21 cellular contexts compared by ENCODE assay signal in the genomic region with DNA sequence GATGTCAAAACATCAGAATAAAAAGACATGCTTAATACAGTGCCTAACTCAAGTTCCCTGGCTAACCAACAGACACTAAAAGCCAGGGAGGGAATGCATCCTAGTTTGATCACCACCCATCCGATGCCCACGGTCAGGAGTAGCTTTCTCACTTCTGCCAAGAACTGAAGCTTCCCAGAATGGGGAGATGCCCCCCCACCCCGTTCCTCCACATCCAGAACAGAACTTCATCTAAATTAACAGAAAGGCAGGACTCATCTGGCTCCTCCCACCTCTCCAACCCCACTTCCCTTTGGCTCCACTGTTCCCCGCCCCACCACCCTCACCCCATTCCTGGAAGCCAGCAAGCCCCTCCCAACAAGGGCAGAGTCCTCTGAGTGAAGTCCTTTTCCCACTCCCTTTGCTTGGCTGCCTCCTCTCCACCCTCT. TPM values are rescaled to one million over a fixed set of nuclear protein-coding genes. Genes with fewer than 3 reads are reported as not detected.
DNase-seq lines count a peak whose midpoint lies in the region; ATAC-seq and TF ChIP-seq lines count a peak whose summit lies in the region.
"Had no signal": no experiment of that assay in that cellular context is flagged by ENCODE, and none has a peak within 500 bp of the region (broad histone marks: within the 10 kb centered on the region; RNA-seq: fewer than 3 reads in every experiment).

No MANE protein-coding gene starts in this region.

- H3K9me3 ChIP-seq in mammary epithelial cell (replicated peaks; ENCODE audit: insufficient read depth, low read length) (no peaks in the 10 kb centered on the region), duodenal mucosa (ENCODE audit: control insufficient read depth in 1 of 2, low read length in 2 of 2) (no peaks in the 10 kb centered on the region), right lobe of liver (no peaks in the 10 kb centered on the region), upper lobe of left lung (no peaks in the 10 kb centered on the region)
- H3K9me3 ChIP-seq: spleen, thyroid gland had no signal

- POLR2A ChIA-PET in MCF 10A (lab: Yijun Ruan, JAX) = no interaction called here

- no peaks in the 10 kb centered on the region for H3K4me1 ChIP-seq in mammary epithelial cell (ENCODE audit: insufficient read depth, low read length)
- peaks cover 7 to 18% of the 10 kb centered on the region in 2 donors for H3K4me1 ChIP-seq in duodenal mucosa (ENCODE audit: control insufficient read depth in 1 of 2, insufficient read depth in 2 of 2, low read length in 2 of 2)
- H3K4me1 ChIP-seq in right lobe of liver = peaks cover 0 to 13% (median 0%) of the 10 kb centered on the region in 4 donors
- H3K4me1 ChIP-seq in upper lobe of left lung = peaks cover 0 to 7% (median 3%) of the 10 kb centered on the region in 4 donors
- H3K4me1 ChIP-seq: thyroid gland had no signal

- H3K9me3 Mint-ChIP-seq in MCF 10A (ENCODE audit: unreplicated experiment) = no peaks in the 10 kb centered on the region
- H3K9me3 Mint-ChIP-seq: naive thymus-derived CD8-positive, alpha-beta T cell; stimulated activated memory B cell treated with anti-CD40 and anti-IgM and Interleukin-4, amounts not matched to agents 10 μg/mL and 1 μg/mL and 100 μg/mL, for 72 hours had no signal

- ATAC-seq in right lobe of liver = peak; percentile 67 to 92 (median 80)
- peak; percentile 54 to 73 for ATAC-seq in upper lobe of left lung (ENCODE audit: low FRiP score in 2 of 2)
- no peak for ATAC-seq in GM21423 (IDR thresholded peaks at IDR 0.05; ENCODE audit: unreplicated experiment)
- ATAC-seq: naive thymus-derived CD8-positive, alpha-beta T cell; stimulated activated memory B cell treated with anti-CD40 and anti-IgM and Interleukin-4, amounts not matched to agents 10 μg/mL and 1 μg/mL and 100 μg/mL, for 72 hours had no signal

- in situ Hi-C loops in mammary epithelial cell (cut with MboI; ENCODE audit: low sequenced_read_pairs in 2 of 2) = no loop called here

- TF ChIP-seq CTCF in mammary epithelial cell (conservative IDR thresholded peaks at IDR 0.05 in 1 of 2, IDR thresholded peaks at IDR 0.05 in 1 of 2; ENCODE audit: extremely low read depth in 1 of 2, insufficient read depth in 1 of 2, low read depth in 1 of 2, low read length in 2 of 2) (no peak), MCF 10A (IDR thresholded peaks at IDR 0.05; ENCODE audit: unreplicated experiment) (no peak), right lobe of liver (IDR thresholded peaks at IDR 0.05) (no peak), upper lobe of left lung (IDR thresholded peaks at IDR 0.05) (no peak)

- TF ChIP-seq POLR2A in right lobe of liver (IDR thresholded peaks at IDR 0.05) (no peak), upper lobe of left lung (IDR thresholded peaks at IDR 0.05) (no peak)

- no peak overlapping the region for H3K27ac Mint-ChIP-seq in MCF 10A (ENCODE audit: low read depth, unreplicated experiment)
- H3K27ac Mint-ChIP-seq: naive thymus-derived CD8-positive, alpha-beta T cell; stimulated activated memory B cell treated with anti-CD40 and anti-IgM and Interleukin-4, amounts not matched to agents 10 μg/mL and 1 μg/mL and 100 μg/mL, for 72 hours had no signal

- no peak overlapping the region for H3K27ac ChIP-seq in mammary epithelial cell (ENCODE audit: insufficient read depth, low read depth, low read length)
- peak overlapping the region; percentile 78 for H3K27ac ChIP-seq in duodenal mucosa (ENCODE audit: low read depth, low read length)
- H3K27ac ChIP-seq in right lobe of liver = no peak overlapping the region
- H3K27ac ChIP-seq in upper lobe of left lung = peak overlapping the region in 1 of 4 donors; percentile 18
- H3K27ac ChIP-seq: spleen, thyroid gland had no signal

- CTCF ChIA-PET in mammary epithelial cell (lab: Charles Lee; ENCODE audit: low non-redundant PET) = no interaction called here
- CTCF ChIA-PET in MCF 10A (lab: Yijun Ruan, JAX) = interaction anchor here (0.6 to 0.8 kb wide), 2 partner anchors 15 to 157 kb away, joined by 3 to 4 read pairs; no protein-coding TSS in a partner anchor

- H3K79me2 ChIP-seq in mammary epithelial cell (ENCODE audit: insufficient read depth, low read length) = no peaks in the 10 kb centered on the region

- H3K9ac ChIP-seq in mammary epithelial cell (ENCODE audit: insufficient read depth, low read length) = no peak overlapping the region
- H3K9ac ChIP-seq in duodenal mucosa (ENCODE audit: low read depth in 1 of 2, low read length in 2 of 2) = peak overlapping the region; percentile 15 to 54

- H3K4me3 Mint-ChIP-seq in MCF 10A (ENCODE audit: unreplicated experiment) = no peak overlapping the region
- H3K4me3 Mint-ChIP-seq: naive thymus-derived CD8-positive, alpha-beta T cell; stimulated activated memory B cell treated with anti-CD40 and anti-IgM and Interleukin-4, amounts not matched to agents 10 μg/mL and 1 μg/mL and 100 μg/mL, for 72 hours had no signal

- WGBS in mammary epithelial cell (ENCODE audit: low coverage, missing lambda C conversion rate) = 67% methylated on average over 2 of the region's 4 CpGs
- WGBS in right lobe of liver (ENCODE audit: insufficient coverage, low coverage, low lambda C conversion rate, missing lambda C conversion rate) = 46% methylated on average over 4 of the region's 4 CpGs
- WGBS in upper lobe of left lung, 2 donors = 58 to 63% methylated on average over 4 of the region's 4 CpGs

- H3K27me3 ChIP-seq in mammary epithelial cell (ENCODE audit: insufficient read depth, low read length) (no peaks in the 10 kb centered on the region), duodenal mucosa (ENCODE audit: control insufficient read depth in 1 of 2, insufficient read depth in 2 of 2, low read length in 2 of 2) (no peaks in the 10 kb centered on the region), right lobe of liver (no peaks in the 10 kb centered on the region), upper lobe of left lung (no peaks in the 10 kb centered on the region)
- H3K27me3 ChIP-seq: spleen, thyroid gland had no signal

- dilution Hi-C loops in mammary epithelial cell (cut with HindIII; ENCODE audit: low sequenced_read_pairs) = no loop called here

- H3K4me2 ChIP-seq in mammary epithelial cell (ENCODE audit: insufficient read depth, low read depth, low read length) = no peak overlapping the region

- intact Hi-C loops in mammary epithelial cell (cut with micrococcal nuclease) (no loop called here), MCF 10A (cut with micrococcal nuclease) (no loop called here), right lobe of liver (cut with DNase I) (no loop called here)

- no peaks in the 10 kb centered on the region for H3K36me3 Mint-ChIP-seq in MCF 10A (ENCODE audit: insufficient read depth, unreplicated experiment)
- H3K36me3 Mint-ChIP-seq: stimulated activated memory B cell treated with anti-CD40 and anti-IgM and Interleukin-4, amounts not matched to agents 10 μg/mL and 1 μg/mL and 100 μg/mL, for 72 hours had no signal

- H4K20me1 ChIP-seq in mammary epithelial cell (ENCODE audit: insufficient read depth, low read length) = no peaks in the 10 kb centered on the region

- H3K4me1 Mint-ChIP-seq in MCF 10A (ENCODE audit: insufficient read depth, unreplicated experiment) = no peaks in the 10 kb centered on the region
- H3K4me1 Mint-ChIP-seq: naive thymus-derived CD8-positive, alpha-beta T cell had no signal

- no peak overlapping the region for H3K4me3 ChIP-seq in mammary epithelial cell (replicated peaks in 1 of 3; ENCODE audit: insufficient read depth in 1 of 3, low read depth in 2 of 3, low read length in 3 of 3)
- peak overlapping the region in 1 of 2 donors; percentile 36 for H3K4me3 ChIP-seq in duodenal mucosa (ENCODE audit: low read depth in 1 of 2, low read length in 2 of 2)
- H3K4me3 ChIP-seq in right lobe of liver = no peak overlapping the region
- no peak overlapping the region for H3K4me3 ChIP-seq in upper lobe of left lung
- H3K4me3 ChIP-seq: spleen, thyroid gland had no signal

- BruUV-seq in mammary epithelial cell (replicated peaks; lab: Mats Ljungman, UMichigan) (no TSS peak), MCF 10A (replicated peaks; lab: Mats Ljungman, UMichigan) (no TSS peak)

- H3K36me3 ChIP-seq in mammary epithelial cell (ENCODE audit: insufficient read depth, low read length) = no peaks in the 10 kb centered on the region
- peaks cover 16 to 37% of the 10 kb centered on the region in 2 donors for H3K36me3 ChIP-seq in duodenal mucosa (ENCODE audit: control insufficient read depth in 1 of 2, insufficient read depth in 2 of 2, low read length in 2 of 2)
- H3K36me3 ChIP-seq in right lobe of liver = no peaks in the 10 kb centered on the region
- peaks cover 0 to 26% (median 4%) of the 10 kb centered on the region in 4 donors for H3K36me3 ChIP-seq in upper lobe of left lung
- H3K36me3 ChIP-seq: spleen, thyroid gland had no signal

- TF ChIP-seq EP300 in upper lobe of left lung (IDR thresholded peaks at IDR 0.05) = no peak

- no peak for DNase-seq in mammary epithelial cell
- DNase-seq in MCF 10A (ENCODE audit: unreplicated experiment) = no peak
- peak in 2 of 3 donors; percentile 53 to 62 for DNase-seq in right lobe of liver
- DNase-seq in upper lobe of left lung = peak in 1 of 2 donors; percentile 69
- no peak for DNase-seq in NCI-H187 (lab: John Stamatoyannopoulos, UW)
- DNase-seq in T-helper 9 cell = no peak
- DNase-seq: 8988T; activated CD4-positive, alpha-beta T cell treated with anti-CD3 and anti-CD28 coated beads for 48 hours; activated CD8-positive, alpha-beta memory T cell treated with anti-CD3 and anti-CD28 coated beads, Interleukin-2, amount 50 U/mL, for 48 hours; activated gamma-delta T cell treated with Interleukin-2 at 50 U/mL for 16 hours; cerebellar nuclear complex; DMS153; naive thymus-derived CD8-positive, alpha-beta T cell; NCI-H1694; SHP77; spleen; T-helper 2 cell had no signal

- H3K27me3 Mint-ChIP-seq in MCF 10A (ENCODE audit: insufficient read depth, unreplicated experiment) = no peaks in the 10 kb centered on the region
- H3K27me3 Mint-ChIP-seq: naive thymus-derived CD8-positive, alpha-beta T cell; stimulated activated memory B cell treated with anti-CD40 and anti-IgM and Interleukin-4, amounts not matched to agents 10 μg/mL and 1 μg/mL and 100 μg/mL, for 72 hours had no signal

- peak overlapping the region; percentile 6 for H2AFZ ChIP-seq in mammary epithelial cell (ENCODE audit: low read depth, low read length)

RNA-seq across cellular contexts. Expression of gene GDE1, which starts 33.7 kb away (rescaled TPM):
- total RNA-seq in mammary epithelial cell (10 to 100 TPM; 48.4 to 61.2 TPM), MCF 10A (2022) (44.7 and 44.9 TPM in 2 replicates), right lobe of liver (10 to 100 TPM; 19.1 to 30.5 (median 21.1) TPM), upper lobe of left lung (10 to 100 TPM; 33.5 to 93.6 (median 88.2) TPM)
- 35.1 TPM for polyA plus RNA-seq in mammary epithelial cell
- polyA minus RNA-seq in mammary epithelial cell = 36.3 TPM

RNA-seq across cellular contexts. Expression of gene CCP110, which starts 35.5 kb away (rescaled TPM):
- total RNA-seq in mammary epithelial cell (10 to 100 TPM in 1 of 2 donors, 1 to 10 TPM in 1; 9.3 to 17.2 TPM), MCF 10A (2022) (14.2 and 16.2 TPM in 2 replicates), right lobe of liver (1 to 10 TPM; 2.6 to 5.6 (median 4.2) TPM), upper lobe of left lung (10 to 100 TPM in 5 of 6 donors, 1 to 10 TPM in 1; 9.1 to 55.3 (median 16.1) TPM)
- 4.9 TPM for polyA plus RNA-seq in mammary epithelial cell
- 7.3 TPM for polyA minus RNA-seq in mammary epithelial cell

Comparison
In these comparisons a context has a peak if more than half of its experiments do, and no peak if none do; other contexts are left out.
1. DNase-seq: peak in right lobe of liver (2 of 3); none in mammary epithelial cell (single experiment), MCF 10A (single experiment), NCI-H187 (0 of 2) and T-helper 9 cell (single experiment).